Comparison of ENCODE assay signal across 8 cellular contexts in the genomic region with DNA sequence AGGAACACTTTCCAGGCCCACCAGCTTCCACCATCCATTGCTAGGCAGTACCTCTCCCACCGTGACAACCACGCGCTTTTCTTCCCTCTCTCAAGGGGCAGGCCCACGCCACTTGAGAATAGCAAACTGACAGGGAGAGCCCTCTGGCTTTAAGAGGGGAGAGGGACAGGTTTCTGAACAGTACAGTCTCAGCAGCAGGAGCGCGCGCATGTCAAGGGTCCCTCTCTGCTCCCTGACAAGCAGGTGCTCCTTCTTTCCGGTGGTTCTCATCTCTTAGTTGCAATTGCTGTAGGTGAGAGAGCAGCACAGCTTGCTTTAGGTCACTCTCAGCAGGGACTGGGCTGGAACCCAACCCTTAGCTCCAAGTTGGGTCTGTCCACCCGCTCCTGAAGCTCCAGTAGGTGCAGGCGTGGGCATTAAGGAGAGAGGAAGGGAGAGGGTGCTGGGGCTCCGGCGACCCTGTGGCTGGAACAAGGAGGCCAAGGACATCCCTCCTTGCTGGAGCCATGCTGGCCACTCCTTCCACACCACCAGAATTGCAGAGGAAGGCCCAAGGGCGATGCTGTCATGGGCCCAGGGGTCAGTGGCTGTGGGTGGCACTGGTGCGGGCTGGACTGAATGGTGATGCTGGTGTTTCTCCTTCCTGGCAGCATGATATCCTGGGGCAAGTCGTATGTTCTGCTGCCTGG. TPM values are rescaled to one million over a fixed set of nuclear protein-coding genes. Genes with fewer than 3 reads are reported as not detected.
A peak's percentile ranks its signal among the peaks of the same experiment; 100 is the strongest.
DNase-seq lines count a peak whose midpoint lies in the region; ATAC-seq, FAIRE-seq and TF ChIP-seq lines count a peak whose summit lies in the region.

No MANE protein-coding gene starts in this region.

- intact Hi-C loops in kidney (cut with DNase I) = no loop called here

- DNase-seq in DMS79 treated with DMSO at 0.1 percent for 48 hours (lab: John Stamatoyannopoulos, UW) = peak; percentile 54
- DNase-seq in astrocyte of the spinal cord (ENCODE audit: low read depth, low spot score) = no peak
- DNase-seq in kidney = no peak
- no peak for DNase-seq in GM19239 (ENCODE audit: insufficient read length, low spot score)

- H3K4me1 ChIP-seq in HUES64 (ENCODE audit: insufficient read depth, low read length) (peaks cover 7% of the 10 kb centered on the region), kidney (ENCODE audit: control insufficient read depth in 1 of 2, insufficient read depth in 1 of 2, low read depth in 1 of 2, low read length in 2 of 2) (peaks cover 9 to 10% of the 10 kb centered on the region in 2 donors), stomach smooth muscle (ENCODE audit: control insufficient read depth, insufficient read depth, low read length) (peaks cover 11% of the 10 kb centered on the region)

- H3K9ac ChIP-seq in HUES64 (ENCODE audit: low read depth, low read length) (0 out of 2 replicates have a peak overlapping the region, but pooled peaks have one; percentile 77), kidney (ENCODE audit: low read length in 2 of 2) (peak overlapping the region in 1 of 2 donors; percentile 86), stomach smooth muscle (ENCODE audit: low read length in 2 of 2) (peak overlapping the region; percentile 95 to 98)

- H3K27me3 ChIP-seq in HUES64 (ENCODE audit: insufficient read depth, low read length) = no peaks in the 10 kb centered on the region
- no peaks in the 10 kb centered on the region for H3K27me3 ChIP-seq in stomach smooth muscle (ENCODE audit: control insufficient read depth in 1 of 2, insufficient read depth in 2 of 2, low read length in 2 of 2)

- H3K36me3 ChIP-seq in HUES64 (ENCODE audit: insufficient read depth, low read length) = peaks cover 29% of the 10 kb centered on the region
- peaks cover 11 to 19% of the 10 kb centered on the region in 2 donors for H3K36me3 ChIP-seq in kidney (ENCODE audit: control insufficient read depth in 1 of 2, insufficient read depth in 2 of 2, low read length in 2 of 2)
- peaks cover 9 to 14% of the 10 kb centered on the region in 2 donors for H3K36me3 ChIP-seq in stomach smooth muscle (ENCODE audit: control insufficient read depth in 2 of 2, insufficient read depth in 2 of 2, low read length in 2 of 2)

- FAIRE-seq in kidney (lab: Jason Lieb, UNC) (no peak), GM19239 (lab: Jason Lieb, UNC) (no peak)

- peak overlapping the region; percentile 85 for H3K27ac ChIP-seq in HUES64 (ENCODE audit: low read depth, low read length)
- peak overlapping the region; percentile 80 to 88 for H3K27ac ChIP-seq in kidney (ENCODE audit: low read depth in 2 of 2, low read length in 2 of 2)
- H3K27ac ChIP-seq in stomach smooth muscle (ENCODE audit: low read length) = peak overlapping the region; percentile 97

- H3K9me3 ChIP-seq in HUES64 (ENCODE audit: insufficient read depth, low read depth, low read length) = peaks cover 7% of the 10 kb centered on the region; the same call in 1 of the 2 replicates
- no peaks in the 10 kb centered on the region for H3K9me3 ChIP-seq in kidney (ENCODE audit: control insufficient read depth in 1 of 2, low read length in 2 of 2)
- no peaks in the 10 kb centered on the region for H3K9me3 ChIP-seq in stomach smooth muscle (ENCODE audit: control insufficient read depth in 2 of 2, low read length in 2 of 2)

- in situ Hi-C loops in astrocyte of the spinal cord (cut with HindIII; ENCODE audit: low sequenced_read_pairs) = no loop called here

- 90% methylated on average over 14 of the region's 15 CpGs for WGBS in HUES64

- H3K4me3 ChIP-seq in HUES64 (ENCODE audit: low read length) (peak overlapping the region; percentile 66), astrocyte of the spinal cord (ENCODE audit: low read depth, low read length) (peak overlapping the region; percentile 57), kidney (ENCODE audit: low read length in 2 of 2) (peak overlapping the region; percentile 56 to 73), stomach smooth muscle (ENCODE audit: low read length in 2 of 2) (peak overlapping the region; percentile 66 to 82)

- ATAC-seq in GM18873 (IDR thresholded peaks at IDR 0.05; ENCODE audit: low FRiP score, unreplicated experiment) = no peak
- ATAC-seq in HG03280 (IDR thresholded peaks at IDR 0.05; ENCODE audit: unreplicated experiment) = no peak

- no peak for TF ChIP-seq CTCF in astrocyte of the spinal cord (IDR thresholded peaks at IDR 0.05; ENCODE audit: low read depth, low read length)
- no peak for TF ChIP-seq CTCF in kidney (IDR thresholded peaks at IDR 0.05; ENCODE audit: borderline replicate concordance, extremely low read depth, insufficient read depth)

RNA-seq across cellular contexts. Expression of a gene that starts 9.0 kb away (rescaled TPM):
- 6.9 TPM for polyA plus RNA-seq in HUES64 (2013, experiment 1 of 2)
- 7.3 TPM for polyA plus RNA-seq in HUES64 (2013, experiment 2 of 2)
- 30.7 TPM for total RNA-seq in kidney
- polyA plus RNA-seq in kidney (ENCODE audit: insufficient read depth, low read depth, low replicate concordance) = 10.2 TPM
